ENCODE assay signal across 8 cellular contexts in the genomic region with DNA sequence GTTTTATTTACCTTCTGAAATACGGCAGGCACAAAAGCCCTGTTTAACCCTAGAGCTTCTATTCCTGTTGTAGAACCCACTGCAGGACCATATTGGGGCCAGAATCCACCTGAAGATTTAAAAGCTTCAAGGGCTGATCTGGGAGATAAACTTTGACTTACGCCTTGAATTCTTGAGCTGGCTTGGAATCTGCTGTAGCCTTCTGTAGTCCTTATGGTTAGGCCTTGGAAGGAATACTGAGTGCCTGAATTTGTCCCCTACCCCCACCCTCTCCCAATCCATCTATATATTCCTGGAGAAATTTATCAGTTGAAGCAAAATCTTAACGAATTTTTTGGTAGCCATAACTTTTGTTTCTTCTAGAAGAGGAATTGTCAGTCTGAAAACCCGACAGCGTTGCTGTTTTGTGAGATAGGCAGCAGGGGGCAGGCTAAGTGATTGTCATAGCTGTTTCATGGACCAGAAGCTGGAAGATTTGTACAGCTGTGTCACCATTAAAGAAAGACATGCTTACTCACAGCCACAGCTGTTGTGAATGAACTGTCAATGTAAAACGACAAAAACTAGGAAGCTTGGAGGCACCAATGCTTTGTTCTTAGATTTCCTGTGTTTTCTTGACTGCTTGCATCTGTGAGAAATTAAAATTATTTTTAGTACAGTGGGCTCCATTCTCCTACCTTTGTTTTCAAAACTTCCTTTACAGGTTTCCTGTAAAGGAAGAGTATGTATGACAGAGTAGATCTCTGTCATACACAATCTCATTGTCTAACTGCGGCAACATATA. TPM values are rescaled to one million over a fixed set of nuclear protein-coding genes. Genes with fewer than 3 reads are reported as not detected.
DNase-seq lines count a peak whose midpoint lies in the region; TF ChIP-seq lines count a peak whose summit lies in the region.

No MANE protein-coding gene starts in this region.

- no peaks in the 10 kb centered on the region for H3K9me3 Mint-ChIP-seq in brain

- no peaks in the 10 kb centered on the region for H3K27me3 Mint-ChIP-seq in brain

- H3K27ac ChIP-seq in GM23248: 0 out of 2 replicates have a peak overlapping the region, but pooled peaks have one; percentile 2

- no peaks in the 10 kb centered on the region for H3K27me3 ChIP-seq in GM23248 (replicated peaks; ENCODE audit: insufficient read depth)

- H3K4me1 ChIP-seq in GM23248 (ENCODE audit: insufficient read depth): 0 out of 2 replicates have a peak, but pooled peaks cover 3% of the 10 kb centered on the region

- in situ Hi-C loops in GM23248 (cut with MboI): loop anchor here (10.0 kb wide), 1 partner anchor 135 kb away; no protein-coding TSS in a partner anchor
- in situ Hi-C loops in KBM-7 (cut with MboI; ENCODE audit: low pct_unique_long_range_greater_than_20kb, low sequenced_read_pairs): no loop called here

- H2AFZ ChIP-seq in GM23248: 0 out of 2 replicates have a peak overlapping the region, but pooled peaks have one; percentile 22

- H3K4me3 Mint-ChIP-seq in brain: no peak overlapping the region

- H3K9ac ChIP-seq in GM23248: no peak overlapping the region

- H3K4me1 Mint-ChIP-seq in brain: peaks cover 6% of the 10 kb centered on the region

- H4K20me1 ChIP-seq in GM23248 (ENCODE audit: insufficient read depth): no peaks in the 10 kb centered on the region

- 38 to 42% methylated on average over 7 of the region's 7 CpGs for WGBS in GM23248 (ENCODE audit: low coverage in 1 of 2, low lambda C conversion rate in 2 of 2, missing lambda C conversion rate in 2 of 2), 2 experiments

- peak overlapping the region in 1 of 5 experiments; percentile 40 for H3K27ac Mint-ChIP-seq in brain

- H3F3A ChIP-seq in GM23248 (ENCODE audit: insufficient read depth): peaks cover 7% of the 10 kb centered on the region; the same call in 1 of the 2 replicates

- TF ChIP-seq CTCF in brain (conservative IDR thresholded peaks at IDR 0.05): peak; percentile 63 to 79

- H3K4me3 ChIP-seq in GM23248: no peak overlapping the region

- peaks cover 35% of the 10 kb centered on the region for H3K36me3 Mint-ChIP-seq in brain

- no peaks in the 10 kb centered on the region for H3K9me3 ChIP-seq in GM23248 (ENCODE audit: low read depth)

- H3K9me2 ChIP-seq in GM23248 (ENCODE audit: insufficient read depth): no peaks in the 10 kb centered on the region

- DNase-seq in NCI-H1436 (lab: John Stamatoyannopoulos, UW): peak; percentile 41
- DNase-seq in NCI-H1436 treated with DMSO at 0.1 percent for 48 hours (lab: John Stamatoyannopoulos, UW): no peak
- peak; percentile 91 for DNase-seq in GM23248
- DNase-seq in KBM-7: peak; percentile 79
- peak; percentile 64 for DNase-seq in SKM-1 treated with dmso at 0.1 percent for 144 hours (lab: John Stamatoyannopoulos, UW; ENCODE audit: unreplicated experiment)
- DNase-seq in iPS-NIHi11 (ENCODE audit: low spot score): peak; percentile 50
- peak; percentile 59 for DNase-seq in stimulated activated CD4-positive, alpha-beta T cell treated with anti-CD3 and anti-CD28 coated beads, Interleukin-15, amount 100 ng/mL, for 24 hours

- no peaks in the 10 kb centered on the region for H3K79me2 ChIP-seq in GM23248 (ENCODE audit: insufficient read depth)

- H3K36me3 ChIP-seq in GM23248 (ENCODE audit: low read depth): peaks cover 46% of the 10 kb centered on the region

- no peak overlapping the region for H3K4me2 ChIP-seq in GM23248 (ENCODE audit: unreplicated experiment)

RNA-seq across cellular contexts. Expression of gene LXN, which starts 12.8 kb away (rescaled TPM):
- 28.7 and 34.9 TPM in 2 replicates for total RNA-seq in GM23248 (2014; rRNA removed; shearing (Covaris generic))
- polyA plus RNA-seq in GM23248 (2016; fragmentation: Nextera tagmentation; extraction: Ambion mirVana) (46.8 and 47.3 TPM in 2 replicates), brain (ENCODE audit: insufficient read depth, low read depth, low replicate concordance) (2.1 TPM)

RNA-seq across cellular contexts. Expression of gene GFM1, which starts 15.3 kb away (rescaled TPM):
- total RNA-seq in GM23248 (2014; rRNA removed; shearing (Covaris generic)): 32.0 and 38.5 TPM in 2 replicates
- polyA plus RNA-seq in GM23248 (2016; fragmentation: Nextera tagmentation; extraction: Ambion mirVana): 29.2 and 30.8 TPM in 2 replicates
- 23.4 TPM for polyA plus RNA-seq in brain (ENCODE audit: insufficient read depth, low read depth, low replicate concordance)

Comparison
In these comparisons a context has a peak if more than half of its experiments do, and no peak if none do; other contexts are left out.
1. RNA of gene LXN, which starts 12.8 kb away (polyA plus RNA-seq): 46.8 to 47.3 TPM in GM23248; 2.1 TPM in brain (single experiment); every median in the first group is over 10 times any median in the second.